In the genomic region with DNA sequence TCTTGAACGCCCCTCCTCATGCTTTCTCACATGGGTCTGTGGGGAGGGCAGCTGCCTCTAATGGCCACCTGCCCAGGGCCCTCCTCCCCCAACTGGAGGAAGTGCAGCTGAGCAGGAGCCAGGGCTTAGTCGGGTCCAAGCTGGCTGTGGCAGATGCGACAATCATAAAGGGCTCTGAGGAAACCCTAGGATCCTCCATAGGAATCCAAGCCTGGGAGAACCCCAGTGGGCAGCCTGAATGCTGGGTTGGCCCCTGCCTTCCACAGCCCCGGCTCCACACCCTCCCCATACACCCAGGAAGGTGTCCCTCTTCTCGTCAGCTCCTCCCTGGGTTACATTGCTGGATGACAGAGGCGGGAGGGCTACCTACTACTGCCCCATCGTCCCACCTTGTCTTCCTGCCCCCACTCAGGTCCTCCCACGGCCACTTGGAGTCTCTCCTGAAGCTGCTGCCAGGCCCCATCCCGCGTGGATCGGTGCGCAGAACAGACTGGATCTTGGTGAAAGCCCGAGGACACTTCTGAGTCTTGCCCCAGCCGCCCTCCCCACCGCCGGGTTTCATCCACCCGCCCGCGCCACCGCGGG, we compare ENCODE assay signal across 9 cellular contexts. TPM values are rescaled to one million over a fixed set of nuclear protein-coding genes. Genes with fewer than 3 reads are reported as not detected.
DNase-seq lines count a peak whose midpoint lies in the region; ATAC-seq and TF ChIP-seq lines count a peak whose summit lies in the region.
"Had no signal": no experiment of that assay in that cellular context is flagged by ENCODE, and none has a peak within 500 bp of the region (broad histone marks: within the 10 kb centered on the region; RNA-seq: fewer than 3 reads in every experiment).

No MANE protein-coding gene starts in this region.

- H3K9me3 ChIP-seq in HUES64 (ENCODE audit: insufficient read depth, low read depth, low read length), result no peaks in the 10 kb centered on the region
- no peaks in the 10 kb centered on the region for H3K9me3 ChIP-seq in naive thymus-derived CD4-positive, alpha-beta T cell (ENCODE audit: control insufficient read depth in 2 of 3, low read length in 3 of 3)
- H3K9me3 ChIP-seq: mucosa of descending colon had no signal

- intact Hi-C loops in naive thymus-derived CD4-positive, alpha-beta T cell (cut with micrococcal nuclease), result loop anchor here (5.0 to 10.0 kb wide), 2 partner anchors 36 to 119 kb away; no protein-coding TSS in a partner anchor

- 20% methylated on average over 21 of the region's 21 CpGs for WGBS in HUES64

- peak overlapping the region; percentile 36 to 95 (median 66) for H3K4me3 Mint-ChIP-seq in naive thymus-derived CD4-positive, alpha-beta T cell

- H3K36me3 ChIP-seq in BJ (ENCODE audit: control insufficient read depth, insufficient read depth, low read length) (no peaks in the 10 kb centered on the region), HUES64 (ENCODE audit: insufficient read depth, low read length) (no peaks in the 10 kb centered on the region)
- no peaks in the 10 kb centered on the region for H3K36me3 ChIP-seq in naive thymus-derived CD4-positive, alpha-beta T cell (ENCODE audit: control insufficient read depth in 2 of 3, insufficient read depth in 3 of 3, low read length in 3 of 3)

- no peaks in the 10 kb centered on the region for H3K27me3 Mint-ChIP-seq in naive thymus-derived CD4-positive, alpha-beta T cell

- H3K27ac ChIP-seq in HUES64 (ENCODE audit: low read depth, low read length) (no peak overlapping the region), cingulate gyrus (ENCODE audit: low read depth, low read length) (peak overlapping the region; percentile 95)
- H3K27ac ChIP-seq in naive thymus-derived CD4-positive, alpha-beta T cell (ENCODE audit: low read depth, low read length), result peak overlapping the region; percentile 34

- no peak for TF ChIP-seq CTCF in BJ (IDR thresholded peaks at IDR 0.05; ENCODE audit: insufficient read depth, low read depth, low read length)

- H3K27me3 ChIP-seq in BJ (ENCODE audit: control insufficient read depth, insufficient read depth, low read length), result no peaks in the 10 kb centered on the region
- H3K27me3 ChIP-seq in HUES64 (ENCODE audit: insufficient read depth, low read length), result peaks cover 42% of the 10 kb centered on the region
- no peaks in the 10 kb centered on the region for H3K27me3 ChIP-seq in naive thymus-derived CD4-positive, alpha-beta T cell (ENCODE audit: control insufficient read depth in 2 of 2, insufficient read depth in 2 of 2, low read length in 2 of 2)

- CTCF ChIA-PET in BJ (lab: Yijun Ruan, JAX), result interaction anchor here (0.7 to 7.8 kb wide), 10 partner anchors 12 to 164 kb away, joined by 3 to 67 read pairs (median 3); a partner anchor contains a TSS
- CTCF ChIA-PET in naive thymus-derived CD4-positive, alpha-beta T cell (lab: Charles Lee), result interaction anchor here (0.7 to 2.0 kb wide), 9 partner anchors 14 to 172 kb away, joined by 3 to 12 read pairs (median 4); a partner anchor contains a TSS

- peak overlapping the region; percentile 39; the same call in 1 of the 2 replicates for H3K9ac ChIP-seq in HUES64 (ENCODE audit: low read depth, low read length)

- no peaks in the 10 kb centered on the region; the same call in 1 of the 2 replicates for H3K4me1 ChIP-seq in HUES64 (ENCODE audit: insufficient read depth, low read length)
- H3K4me1 ChIP-seq in naive thymus-derived CD4-positive, alpha-beta T cell (ENCODE audit: control insufficient read depth in 2 of 2, insufficient read depth in 2 of 2, low read length in 2 of 2), result peaks cover 4 to 11% of the 10 kb centered on the region in 2 donors

- no peak for ATAC-seq in naive thymus-derived CD4-positive, alpha-beta T cell
- ATAC-seq in HG02870 (IDR thresholded peaks at IDR 0.05; ENCODE audit: unreplicated experiment), result no peak
- ATAC-seq in HG03469 (IDR thresholded peaks at IDR 0.05; ENCODE audit: unreplicated experiment), result no peak

- peak overlapping the region; percentile 39 for H3K4me3 ChIP-seq in BJ (ENCODE audit: low read depth, low read length)
- peak overlapping the region; percentile 57 for H3K4me3 ChIP-seq in HUES64 (ENCODE audit: low read length)
- H3K4me3 ChIP-seq in naive thymus-derived CD4-positive, alpha-beta T cell (ENCODE audit: low read length), result peak overlapping the region; percentile 54
- H3K4me3 ChIP-seq: mucosa of descending colon had no signal

- H3K9me3 Mint-ChIP-seq in naive thymus-derived CD4-positive, alpha-beta T cell, result no peaks in the 10 kb centered on the region

- H3K36me3 Mint-ChIP-seq in naive thymus-derived CD4-positive, alpha-beta T cell, result peaks cover 0 to 18% (median 0%) of the 10 kb centered on the region in 5 donors

- H3K27ac Mint-ChIP-seq in naive thymus-derived CD4-positive, alpha-beta T cell, result peak overlapping the region in 1 of 9 donors; percentile 83

- POLR2A ChIA-PET in BJ (lab: Charles Lee), result no interaction called here
- POLR2A ChIA-PET in naive thymus-derived CD4-positive, alpha-beta T cell (lab: Charles Lee), result interaction anchor here (1.0 to 3.3 kb wide), 4 partner anchors 14 to 49 kb away, joined by 3 to 22 read pairs (median 4); a partner anchor contains a TSS

- no peak for DNase-seq in BJ (ENCODE audit: low read depth)
- no peak for DNase-seq in naive thymus-derived CD4-positive, alpha-beta T cell
- DNase-seq in activated effector memory CD4-positive, alpha-beta T cell treated with anti-CD3 and anti-CD28 coated beads, Interleukin-2, amount 50 U/mL, for 16 hours, result no peak
- DNase-seq in stimulated activated CD4-positive, alpha-beta T cell treated with anti-CD3 and anti-CD28 coated beads, Interleukin-4, amount 100 ng/mL, for 4 hours, result no peak

- peaks cover 0 to 68% (median 6%) of the 10 kb centered on the region in 7 donors for H3K4me1 Mint-ChIP-seq in naive thymus-derived CD4-positive, alpha-beta T cell

RNA-seq across cellular contexts. Expression of a gene that starts 15.6 kb away (rescaled TPM):
- 14.7 and 28.4 TPM in 2 replicates for polyA plus RNA-seq in BJ (2011; rRNA removed)
- polyA minus RNA-seq in BJ (2011; rRNA and poly(A)+ RNA removed), result 23.1 and 26.0 TPM in 2 replicates
- 36.2 TPM for polyA plus RNA-seq in HUES64 (2013, experiment 1 of 2)
- 38.4 TPM for polyA plus RNA-seq in HUES64 (2013, experiment 2 of 2)
- 100 to 1,000 TPM in 1 of 5 experiments, 10 to 100 TPM in 4; 75.4 to 223 (median 94.4) TPM for total RNA-seq in naive thymus-derived CD4-positive, alpha-beta T cell
- polyA plus RNA-seq in naive thymus-derived CD4-positive, alpha-beta T cell, result 10 to 100 TPM; 53.2 to 56.3 TPM

RNA-seq across cellular contexts. Expression of a gene that starts 24.9 kb away (rescaled TPM):
- 3.6 and 4.5 TPM in 2 replicates for polyA plus RNA-seq in BJ (2011; rRNA removed)
- polyA minus RNA-seq in BJ (2011; rRNA and poly(A)+ RNA removed), result 1.5 and 1.6 TPM in 2 replicates
- 0.20 TPM for polyA plus RNA-seq in HUES64 (2013, experiment 1 of 2)
- 0.51 TPM for polyA plus RNA-seq in HUES64 (2013, experiment 2 of 2)
- total RNA-seq in naive thymus-derived CD4-positive, alpha-beta T cell, result 10 to 100 TPM; 17.2 to 53.8 (median 20.8) TPM
- polyA plus RNA-seq in naive thymus-derived CD4-positive, alpha-beta T cell, result 1 to 10 TPM; 5.1 to 7.6 TPM

RNA-seq across cellular contexts. Expression of a gene that starts 52.3 kb away (rescaled TPM):
- 0.07 and 0.13 TPM in 2 replicates for polyA plus RNA-seq in BJ (2011; rRNA removed)
- polyA minus RNA-seq in BJ (2011; rRNA and poly(A)+ RNA removed), result 0.31 TPM in 1 of 2 replicates, not detected in the other
- polyA plus RNA-seq in HUES64 (2013, experiment 1 of 2), result 1.6 TPM
- 1.5 TPM for polyA plus RNA-seq in HUES64 (2013, experiment 2 of 2)
- 10 to 100 TPM in 1 of 5 experiments, under 1 TPM in 3, not detected in 1; 0.32 to 11.5 (median 0.77) TPM for total RNA-seq in naive thymus-derived CD4-positive, alpha-beta T cell
- not detected for polyA plus RNA-seq in naive thymus-derived CD4-positive, alpha-beta T cell
